ENCODE assay signal across 2 cellular contexts in genomic region chr2:17179145-17179808, GRCh38.
TF ChIP-seq lines count a peak whose summit lies in the region.

No MANE protein-coding gene starts in this region.

TF ChIP-seq in HepG2, 621 proteins besides CTCF, POLR2A, EP300 and RAD21:
- TF ChIP-seq KLF12 (CRISPR knock-in tag; IDR thresholded peaks at IDR 0.05; ENCODE audit: borderline replicate concordance) (no peak), TSC22D2 (CRISPR knock-in tag; IDR thresholded peaks at IDR 0.05; ENCODE audit: borderline replicate concordance) (no peak), ZNF17 (CRISPR knock-in tag; IDR thresholded peaks at IDR 0.05) (no peak), CEBPB (IDR thresholded peaks at IDR 0.05; ENCODE audit: borderline replicate concordance, low read depth, low read length) (peak; percentile 46; the same call in 1 of the 2 replicates), ZNF343 (CRISPR knock-in tag; IDR thresholded peaks at IDR 0.05) (no peak), ATF7 (IDR thresholded peaks at IDR 0.05) (0 out of 2 replicates have a peak, but pooled peaks have one; percentile 19), ATF7 (CRISPR knock-in tag; IDR thresholded peaks at IDR 0.05) (no peak), HOXA3 (CRISPR knock-in tag; IDR thresholded peaks at IDR 0.05) (no peak), ZNF614 (CRISPR knock-in tag; IDR thresholded peaks at IDR 0.05; ENCODE audit: borderline replicate concordance) (no peak), CBX1 (IDR thresholded peaks at IDR 0.05; ENCODE audit: low read depth) (no peak)
- TF ChIP-seq, protein P1, sequence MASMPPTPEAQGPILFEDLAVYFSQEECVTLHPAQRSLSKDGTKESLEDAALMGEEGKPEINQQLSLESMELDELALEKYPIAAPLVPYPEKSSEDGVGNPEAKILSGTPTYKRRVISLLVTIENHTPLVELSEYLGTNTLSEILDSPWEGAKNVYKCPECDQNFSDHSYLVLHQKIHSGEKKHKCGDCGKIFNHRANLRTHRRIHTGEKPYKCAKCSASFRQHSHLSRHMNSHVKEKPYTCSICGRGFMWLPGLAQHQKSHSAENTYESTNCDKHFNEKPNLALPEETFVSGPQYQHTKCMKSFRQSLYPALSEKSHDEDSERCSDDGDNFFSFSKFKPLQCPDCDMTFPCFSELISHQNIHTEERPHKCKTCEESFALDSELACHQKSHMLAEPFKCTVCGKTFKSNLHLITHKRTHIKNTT (CRISPR knock-in tag; IDR thresholded peaks at IDR 0.05), result no peak
TF ChIP-seq in HepG2: peak in this region for 2.

TF ChIP-seq in K562, 482 proteins besides CTCF, POLR2A, EP300 and RAD21 (continued from another document):
- TF ChIP-seq CEBPB (tag; IDR thresholded peaks at IDR 0.05), result peak; percentile 57
- no peak for TF ChIP-seq CEBPG (CRISPR knock-in tag; IDR thresholded peaks at IDR 0.05)
- peak; percentile 29 to 70; a peak in 3 of 4 replicates for TF ChIP-seq CEBPG (tag; conservative IDR thresholded peaks at IDR 0.05 in 1 of 2, IDR thresholded peaks at IDR 0.05 in 1 of 2)
- no peak for TF ChIP-seq ADNP (tag; IDR thresholded peaks at IDR 0.05)
- no peak for TF ChIP-seq PURB (CRISPR knock-in tag; IDR thresholded peaks at IDR 0.05; ENCODE audit: low read depth)
